8 cellular contexts compared by ENCODE assay signal in the genomic region with DNA sequence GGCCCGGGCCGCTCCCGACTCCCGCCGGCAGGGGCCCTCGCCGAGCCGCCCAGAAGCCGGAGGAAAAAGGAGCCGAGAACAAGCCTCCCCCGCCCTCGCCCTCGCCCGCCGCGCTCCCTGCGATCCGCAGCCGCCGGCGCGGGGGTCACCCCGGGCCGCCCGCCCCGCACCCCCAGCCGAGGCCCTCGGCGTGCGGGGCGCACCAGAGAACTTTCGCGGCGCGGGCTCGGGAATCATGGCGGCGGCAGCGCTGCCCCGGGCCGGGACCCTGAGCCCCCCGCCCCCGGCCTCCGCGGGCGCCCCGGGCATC. TPM values are rescaled to one million over a fixed set of nuclear protein-coding genes. Genes with fewer than 3 reads are reported as not detected.
A peak's percentile ranks its signal among the peaks of the same experiment; 100 is the strongest.
DNase-seq lines count a peak whose midpoint lies in the region; ATAC-seq, FAIRE-seq and TF ChIP-seq lines count a peak whose summit lies in the region.

No MANE protein-coding gene starts in this region.

- no peaks in the 10 kb centered on the region for H3K27me3 ChIP-seq in H1 (replicated peaks in 1 of 4; ENCODE audit: control insufficient read depth in 3 of 4, extremely low read depth in 1 of 4, insufficient read depth in 3 of 4, low read length in 3 of 4)

- DNase-seq in SHP77 (lab: John Stamatoyannopoulos, UW) (peak; percentile 62 to 76), SHP77 treated with DMSO at 0.1 percent for 48 hours (lab: John Stamatoyannopoulos, UW) (no peak), NCI-H69 (lab: John Stamatoyannopoulos, UW) (peak; percentile 83), H1 (ENCODE audit: low read depth in 1 of 2, low spot score in 2 of 2) (peak in 1 of 2 experiments; percentile 80), mesothelial cell of epicardium (ENCODE audit: low spot score in 2 of 2, unreplicated experiment in 2 of 2) (peak; percentile 67 to 83)
- peak; percentile 27 to 66 for DNase-seq in activated CD8-positive, alpha-beta memory T cell treated with anti-CD3 and anti-CD28 coated beads for 1 hour (ENCODE audit: extremely low read depth in 1 of 2, low read depth in 1 of 2)
- DNase-seq in stimulated activated CD8-positive, alpha-beta memory T cell treated with anti-CD3 and anti-CD28 coated beads, Interleukin-2, amount 100 ng/mL, for 48 hours (ENCODE audit: low read depth in 2 of 2) = peak; percentile 59 to 67

- POLR2A ChIA-PET in H1 (lab: Charles Lee; ENCODE audit: partially characterized antibody) = interaction anchor here (1.9 to 5.2 kb wide), 4 partner anchors 23 to 93 kb away, joined by 4 to 42 read pairs (median 18); a partner anchor contains a TSS

- no peak overlapping the region for H3K4me2 ChIP-seq in H1 (ENCODE audit: insufficient read depth in 1 of 2, low read depth in 2 of 2, low read length in 2 of 2)

- H4K91ac ChIP-seq in H1 (replicated peaks; ENCODE audit: insufficient read length, low read length) = no peak overlapping the region

- H3K79me1 ChIP-seq in H1 (ENCODE audit: low read depth, low read length) = peaks cover 6% of the 10 kb centered on the region

- no peak overlapping the region for H3K23ac ChIP-seq in H1 (ENCODE audit: insufficient read length)

- H3K27ac ChIP-seq in H1 (ENCODE audit: low read depth, low read length) = peak overlapping the region; percentile 63; the same call in 1 of the 2 replicates

- H2BK12ac ChIP-seq in H1 (ENCODE audit: low read depth, low read length) = no peak overlapping the region

- no peak for FAIRE-seq in H1 (lab: Jason Lieb, UNC)

- H3K9ac ChIP-seq in H1 (replicated peaks in 1 of 4; ENCODE audit: extremely low read depth in 1 of 4, low read depth in 3 of 4, low read length in 3 of 4) = peak overlapping the region in 3 of 4 experiments; percentile 88 to 98 (median 92); a peak in 5 of 7 replicates

- peaks cover 2 to 17% (median 13%) of the 10 kb centered on the region in 4 experiments for H3K4me1 ChIP-seq in H1 (replicated peaks in 1 of 4; ENCODE audit: control insufficient read depth in 3 of 4, insufficient read depth in 4 of 4, low read length in 3 of 4)

- H2BK15ac ChIP-seq in H1 (ENCODE audit: low read length) = no peak overlapping the region

- peak overlapping the region; percentile 75 to 94 (median 88); a peak in 5 of 8 replicates for H3K4me3 ChIP-seq in H1 (ENCODE audit: extremely low read depth in 1 of 4, insufficient read depth in 2 of 4, low read depth in 3 of 4, low read length in 4 of 4)

- peaks cover 0 to 9% (median 5%) of the 10 kb centered on the region in 4 experiments; a peak in 6 of 8 replicates for H3K36me3 ChIP-seq in H1 (ENCODE audit: control insufficient read depth in 2 of 4, insufficient read depth in 4 of 4, low read length in 3 of 4)

- H3K56ac ChIP-seq in H1 (replicated peaks; ENCODE audit: insufficient read length, low read depth, low read length) = no peak overlapping the region

- TF ChIP-seq CTCF in H1 (IDR thresholded peaks at IDR 0.05; ENCODE audit: control extremely low read depth in 1 of 3, insufficient read depth in 1 of 3, low read depth in 1 of 3, low read length in 3 of 3) = peak in 2 of 3 experiments; percentile 49 to 56; a peak in 3 of 4 replicates
- TF ChIP-seq CTCF in mesothelial cell of epicardium (IDR thresholded peaks at IDR 0.05; ENCODE audit: unreplicated experiment) = no peak

- no peak overlapping the region for H3K4me3 Mint-ChIP-seq in mesothelial cell of epicardium

- TF ChIP-seq POLR2A in H1 (IDR thresholded peaks at IDR 0.05; ENCODE audit: control extremely low read depth in 1 of 2, low read depth in 2 of 2, low read length in 2 of 2) = 0 out of 3 replicates have a peak, but pooled peaks of 1 of the 2 experiments have one; percentile 50

- H3K23me2 ChIP-seq in H1 (ENCODE audit: low read depth, low read length) = peaks cover 9% of the 10 kb centered on the region

- H3K4ac ChIP-seq in H1 (replicated peaks; ENCODE audit: insufficient read length, low read depth, low read length) = no peak overlapping the region

- no peak overlapping the region for H2AK5ac ChIP-seq in H1 (ENCODE audit: low read depth, low read length)

- no peaks in the 10 kb centered on the region for H3K9me3 Mint-ChIP-seq in mesothelial cell of epicardium

- H3K27me3 Mint-ChIP-seq in mesothelial cell of epicardium (ENCODE audit: low read depth) = no peaks in the 10 kb centered on the region

- TF ChIP-seq RAD21 in H1 (IDR thresholded peaks at IDR 0.05 in 1 of 2, conservative IDR thresholded peaks at IDR 0.05 in 1 of 2; ENCODE audit: low read depth in 2 of 2, low read length in 2 of 2) = peak; percentile 42 to 69

- peak overlapping the region; percentile 87 for H4K8ac ChIP-seq in H1 (ENCODE audit: extremely low read depth, insufficient read depth, low read length)

- no peak overlapping the region; the same call in 1 of the 2 replicates for H3K18ac ChIP-seq in H1 (ENCODE audit: extremely low read depth, low read length)

- peaks cover 2% of the 10 kb centered on the region for H3K36me3 Mint-ChIP-seq in mesothelial cell of epicardium

- CTCF ChIA-PET in H1 (lab: Charles Lee; ENCODE audit: partially characterized antibody) = no interaction called here

- H3K79me2 ChIP-seq in H1 (ENCODE audit: control insufficient read depth in 1 of 2, insufficient read depth in 2 of 2, low read length in 2 of 2) = peaks cover 0 to 55% of the 10 kb centered on the region in 2 experiments; a peak in 2 of 4 replicates

- ATAC-seq in HG02981 (IDR thresholded peaks at IDR 0.05; ENCODE audit: unreplicated experiment) = peak; percentile 59

- no peaks in the 10 kb centered on the region for H3K9me3 ChIP-seq in H1 (ENCODE audit: insufficient read depth in 2 of 2, low read depth in 1 of 2, low read length in 1 of 2)

- no peak overlapping the region for H3K27ac Mint-ChIP-seq in mesothelial cell of epicardium

- no peak overlapping the region for H4K5ac ChIP-seq in H1 (ENCODE audit: insufficient read length, low read depth, low read length)

- H2AFZ ChIP-seq in H1 (ENCODE audit: low read length) = no peak overlapping the region

- WGBS in H1 (ENCODE audit: extremely low coverage in 1 of 2, insufficient coverage in 1 of 2, insufficient read length in 1 of 2, insufficient replicate concordance in 2 of 2, low coverage in 1 of 2, low lambda C conversion rate in 2 of 2, missing lambda C conversion rate in 1 of 2), 2 experiments = 0% methylated on average over 12 of the region's 47 CpGs; no CpG with 5 or more reads in 1 of the 2 experiments

- H4K20me1 ChIP-seq in H1 (replicated peaks in 1 of 2; ENCODE audit: control insufficient read depth in 1 of 2, insufficient read depth in 2 of 2, low read length in 2 of 2) = peaks cover 5 to 8% of the 10 kb centered on the region in 2 experiments

- peaks cover 20% of the 10 kb centered on the region for H3K4me1 Mint-ChIP-seq in mesothelial cell of epicardium

- TF ChIP-seq EP300 in H1 (IDR thresholded peaks at IDR 0.05; ENCODE audit: borderline replicate concordance in 1 of 2, low read depth in 2 of 2, low read length in 2 of 2) = no peak

- no peak overlapping the region for H3K14ac ChIP-seq in H1 (ENCODE audit: insufficient read length)

- no peak overlapping the region for H2BK20ac ChIP-seq in H1 (ENCODE audit: low read length)

- no peak overlapping the region for H2BK5ac ChIP-seq in H1 (ENCODE audit: low read depth, low read length)

- H2BK120ac ChIP-seq in H1 (replicated peaks; ENCODE audit: low read depth, low read length) = no peak overlapping the region

TF ChIP-seq in H1, 55 proteins besides CTCF, POLR2A, EP300 and RAD21:
- TF ChIP-seq PHF8 (conservative IDR thresholded peaks at IDR 0.05; ENCODE audit: low read depth, low read length) (peak; percentile 47; the same call in 1 of the 2 replicates), TAF1 (IDR thresholded peaks at IDR 0.05; ENCODE audit: low read depth, low read length) (peak; percentile 63; the same call in 1 of the 2 replicates), RFX5 (IDR thresholded peaks at IDR 0.05; ENCODE audit: borderline replicate concordance, low read depth, low read length) (no peak), TAF7 (optimal IDR thresholded peaks at IDR 0.05; ENCODE audit: borderline replicate concordance, low read depth, low read length) (peak; percentile 50), KDM4A (IDR thresholded peaks at IDR 0.05; ENCODE audit: low read depth, low read length, severe bottlenecking) (peak; percentile 30), YY1 (IDR thresholded peaks at IDR 0.05; ENCODE audit: low read depth, low read length) (0 out of 2 replicates have a peak, but pooled peaks have one; percentile 17)

RNA-seq across cellular contexts. Expression of a gene that starts 0.5 kb away (rescaled TPM):
- total RNA-seq in H1 (2021; fragmentation: NEBNext Ultra II Directional; extraction: Animal tissue kit (Norgen Biotek cat#: 25700)) = 224 and 225 TPM in 2 replicates
- polyA plus RNA-seq in H1 (2011; rRNA removed) = 113 and 232 TPM in 2 replicates
- 208 TPM for polyA plus RNA-seq in H1 (2011; cell fraction: cytosol; rRNA removed)
- 54.5 TPM for polyA plus RNA-seq in H1 (2011; cell fraction: nucleus; rRNA removed)
- polyA plus RNA-seq in H1 (2012, experiment 1 of 2) = 161 to 251 TPM (median 168 TPM) in 4 replicates
- polyA plus RNA-seq in H1 (2012, experiment 2 of 2) = 208 TPM
- 239 TPM for polyA plus RNA-seq in H1 (2013, experiment 1 of 2)
- 248 TPM for polyA plus RNA-seq in H1 (2013, experiment 2 of 2)
- 75.7 and 102 TPM in 2 replicates for polyA minus RNA-seq in H1 (2011; rRNA and poly(A)+ RNA removed)
- 82.2 TPM for polyA minus RNA-seq in H1 (2011; cell fraction: cytosol; rRNA and poly(A)+ RNA removed)
- 53.7 TPM for polyA minus RNA-seq in H1 (2011; cell fraction: nucleus; rRNA and poly(A)+ RNA removed)
- 108 to 117 TPM (median 113 TPM) in 3 replicates for total RNA-seq in mesothelial cell of epicardium

RNA-seq across cellular contexts. Expression of a gene that starts 37.9 kb away (rescaled TPM):
- 12.0 and 12.9 TPM in 2 replicates for total RNA-seq in H1 (2021; fragmentation: NEBNext Ultra II Directional; extraction: Animal tissue kit (Norgen Biotek cat#: 25700))
- polyA plus RNA-seq in H1 (2011; rRNA removed) = 6.9 and 9.2 TPM in 2 replicates
- 11.2 TPM for polyA plus RNA-seq in H1 (2011; cell fraction: cytosol; rRNA removed)
- polyA plus RNA-seq in H1 (2011; cell fraction: nucleus; rRNA removed) = 9.3 TPM
- 13.7 to 18.0 TPM (median 15.6 TPM) in 4 replicates for polyA plus RNA-seq in H1 (2012, experiment 1 of 2)
- polyA plus RNA-seq in H1 (2012, experiment 2 of 2) = 5.5 TPM
- polyA plus RNA-seq in H1 (2013, experiment 1 of 2) = 11.4 TPM
- polyA plus RNA-seq in H1 (2013, experiment 2 of 2) = 12.2 TPM
- polyA minus RNA-seq in H1 (2011; rRNA and poly(A)+ RNA removed) = 10.0 and 10.4 TPM in 2 replicates
- polyA minus RNA-seq in H1 (2011; cell fraction: cytosol; rRNA and poly(A)+ RNA removed) = 8.9 TPM
- polyA minus RNA-seq in H1 (2011; cell fraction: nucleus; rRNA and poly(A)+ RNA removed) = 19.4 TPM
- 15.3 to 16.6 TPM (median 15.7 TPM) in 3 replicates for total RNA-seq in mesothelial cell of epicardium

RNA-seq across cellular contexts. Expression of a gene that starts 38.2 kb away (rescaled TPM):
- total RNA-seq in H1 (2021; fragmentation: NEBNext Ultra II Directional; extraction: Animal tissue kit (Norgen Biotek cat#: 25700)) = 47.7 and 48.8 TPM in 2 replicates
- polyA plus RNA-seq in H1 (2011; rRNA removed) = 6.8 and 8.8 TPM in 2 replicates
- 11.4 TPM for polyA plus RNA-seq in H1 (2011; cell fraction: cytosol; rRNA removed)
- 11.4 TPM for polyA plus RNA-seq in H1 (2011; cell fraction: nucleus; rRNA removed)
- 14.7 to 23.5 TPM (median 16.8 TPM) in 4 replicates for polyA plus RNA-seq in H1 (2012, experiment 1 of 2)
- 0.94 TPM for polyA plus RNA-seq in H1 (2012, experiment 2 of 2)
- 26.1 TPM for polyA plus RNA-seq in H1 (2013, experiment 1 of 2)
- 22.2 TPM for polyA plus RNA-seq in H1 (2013, experiment 2 of 2)
- 23.0 and 46.1 TPM in 2 replicates for polyA minus RNA-seq in H1 (2011; rRNA and poly(A)+ RNA removed)
- polyA minus RNA-seq in H1 (2011; cell fraction: cytosol; rRNA and poly(A)+ RNA removed) = 18.3 TPM
- polyA minus RNA-seq in H1 (2011; cell fraction: nucleus; rRNA and poly(A)+ RNA removed) = 73.2 TPM
- 35.7 to 40.9 TPM (median 36.5 TPM) in 3 replicates for total RNA-seq in mesothelial cell of epicardium
